Comparison of ENCODE assay signal across 8 cellular contexts in the genomic region with DNA sequence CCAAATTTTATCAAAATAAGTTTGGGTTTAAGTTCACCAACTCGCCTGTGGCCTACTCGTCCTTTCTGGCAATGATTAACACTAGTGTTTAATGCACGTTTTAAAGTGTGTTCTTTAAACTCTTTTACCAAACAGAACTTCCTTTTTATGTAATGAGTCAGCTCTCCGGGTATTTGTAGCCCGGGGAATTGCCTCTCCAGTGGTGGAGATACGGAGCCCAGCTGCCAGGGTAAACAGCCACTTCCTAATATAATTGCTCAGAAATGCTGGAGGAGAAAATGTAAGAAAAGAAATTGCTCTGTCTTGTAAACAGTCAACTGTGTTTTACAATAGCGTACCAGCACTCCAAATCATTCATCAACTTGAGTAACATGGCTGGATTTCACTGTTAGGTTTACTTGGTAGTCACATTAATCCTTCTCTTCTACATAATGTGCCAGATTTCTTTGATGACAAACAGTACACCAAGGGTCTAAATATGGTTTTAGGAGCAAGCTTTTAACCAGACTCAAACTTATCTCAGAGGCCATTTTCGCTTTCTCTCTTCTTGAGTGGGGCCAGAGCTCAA.
DNase-seq lines count a peak whose midpoint lies in the region; ATAC-seq, FAIRE-seq and TF ChIP-seq lines count a peak whose summit lies in the region.

No MANE protein-coding gene starts in this region.

- H3K9ac ChIP-seq in K562 (ENCODE audit: insufficient read depth in 1 of 2, low read depth in 2 of 2, low read length in 2 of 2) (peak overlapping the region in 1 of 2 experiments; percentile 35; a peak in 1 of 4 replicates), keratinocyte (ENCODE audit: control insufficient read depth, extremely low read depth, insufficient read depth, low read length) (peak overlapping the region; percentile 5), stomach smooth muscle (ENCODE audit: low read length in 2 of 2) (peak overlapping the region in 1 of 2 donors; percentile 34)

- H3K27me3 ChIP-seq in K562 (ENCODE audit: control insufficient read depth in 2 of 2, insufficient read depth in 2 of 2, low read length in 2 of 2) (no peaks in the 10 kb centered on the region), keratinocyte (ENCODE audit: control insufficient read depth, extremely low read depth, insufficient read depth, low read length) (no peaks in the 10 kb centered on the region), stomach smooth muscle (ENCODE audit: control insufficient read depth in 1 of 2, insufficient read depth in 2 of 2, low read length in 2 of 2) (no peaks in the 10 kb centered on the region)

- dilution Hi-C loops in keratinocyte (cut with MboI; ENCODE audit: extremely low pct_ligation_motif_present, low sequenced_read_pairs), result no loop called here

- H2AFZ ChIP-seq in K562 (ENCODE audit: low read depth, low read length) (peak overlapping the region; percentile 89), keratinocyte (ENCODE audit: control insufficient read depth, low read length) (peak overlapping the region; percentile 34)

- H4K20me1 ChIP-seq in K562 (replicated peaks; ENCODE audit: control insufficient read depth, insufficient read depth, low read length), result no peaks in the 10 kb centered on the region
- H4K20me1 ChIP-seq in keratinocyte (ENCODE audit: control insufficient read depth, extremely low read depth, insufficient read depth, low read length), result no peaks in the 10 kb centered on the region

- H3K27ac ChIP-seq in K562 (ENCODE audit: extremely low read depth, low read depth, low read length) (peak overlapping the region; percentile 74), keratinocyte (ENCODE audit: control insufficient read depth, insufficient read depth, low read length) (peak overlapping the region; percentile 68), stomach smooth muscle (ENCODE audit: low read length) (peak overlapping the region; percentile 56)

- FAIRE-seq in K562 (lab: Jason Lieb, UNC) (peak; percentile 81), keratinocyte (lab: Jason Lieb, UNC) (peak; percentile 76)

- in situ Hi-C loops in K562 (cut with MboI), result no loop called here

- POLR2A ChIA-PET in K562 (lab: Yijun Ruan, JAX), result interaction anchor here (0.6 kb wide), 1 partner anchor 13 kb away, joined by 3 read pairs; no protein-coding TSS in a partner anchor

- DNase-seq in AG10803 (ENCODE audit: low read depth) (peak; percentile 94), NCI-H69 (lab: John Stamatoyannopoulos, UW) (peak; percentile 76), K562 (ENCODE audit: extremely low read depth in 1 of 4, low spot score in 3 of 4) (peak in 2 of 4 experiments; percentile 56 to 57), keratinocyte (ENCODE audit: low read depth, low spot score) (no peak)
- no peak for DNase-seq in activated naive CD4-positive, alpha-beta T cell treated with anti-CD3 and anti-CD28 coated beads, Interleukin-2, amount 50 U/mL, for 16 hours

- 0 out of 4 replicates have a peak, but pooled peaks have one; percentile 6 to 7 for TF ChIP-seq RAD21 in K562 (CRISPR knock-in tag; conservative IDR thresholded peaks at IDR 0.05 in 1 of 2, IDR thresholded peaks at IDR 0.05 in 1 of 2)

- H3K9me1 ChIP-seq in K562 (ENCODE audit: control insufficient read depth, insufficient read depth, low read length) (no peaks in the 10 kb centered on the region), keratinocyte (ENCODE audit: control insufficient read depth, extremely low read depth, insufficient read depth, low read length) (no peaks in the 10 kb centered on the region)

- ATAC-seq in GM18517 (IDR thresholded peaks at IDR 0.05; ENCODE audit: unreplicated experiment), result peak; percentile 87
- ATAC-seq in HG02973 (IDR thresholded peaks at IDR 0.05; ENCODE audit: unreplicated experiment), result peak; percentile 79
- ATAC-seq in K562, result peak; percentile 80

- H3K4me1 ChIP-seq in K562 (replicated peaks in 1 of 2; ENCODE audit: control insufficient read depth in 2 of 2, insufficient read depth in 2 of 2, low read length in 2 of 2) (peaks cover 0 to 22% of the 10 kb centered on the region in 2 experiments; a peak in 3 of 5 replicates), keratinocyte (ENCODE audit: control insufficient read depth, extremely low read depth, insufficient read depth, low read length) (peaks cover 39% of the 10 kb centered on the region), stomach smooth muscle (ENCODE audit: control insufficient read depth, insufficient read depth, low read length) (peaks cover 7% of the 10 kb centered on the region)

- BruUV-seq in K562 (replicated peaks; lab: Mats Ljungman, UMichigan), result no TSS peak

- 9% methylated on average over 8 of the region's 8 CpGs for WGBS in K562 (ENCODE audit: insufficient coverage, low coverage, missing lambda C conversion rate)

- no peak for TF ChIP-seq POLR2A in K562 (conservative IDR thresholded peaks at IDR 0.05)

- no peak overlapping the region for H3K4me3 ChIP-seq in AG10803 (ENCODE audit: low read length)
- H3K4me3 ChIP-seq in K562, result no peak overlapping the region
- H3K4me3 ChIP-seq in keratinocyte (ENCODE audit: control insufficient read depth in 2 of 3, extremely low read depth in 1 of 3, insufficient read depth in 2 of 3, low read depth in 1 of 3, low read length in 3 of 3), result no peak overlapping the region
- H3K4me3 ChIP-seq in stomach smooth muscle (ENCODE audit: low read length in 2 of 2), result peak overlapping the region in 1 of 2 donors; percentile 30

- no peaks in the 10 kb centered on the region for H3K79me2 ChIP-seq in K562 (ENCODE audit: control insufficient read depth, insufficient read depth, low read length)
- no peaks in the 10 kb centered on the region for H3K79me2 ChIP-seq in keratinocyte (ENCODE audit: control insufficient read depth, insufficient read depth, low read length)

- CTCF ChIA-PET in K562 (lab: Yijun Ruan, JAX; ENCODE audit: low intra/inter-chr PET ratio), result no interaction called here

- TF ChIP-seq CTCF in AG10803 (conservative IDR thresholded peaks at IDR 0.05; ENCODE audit: low read length) (no peak), K562 (IDR thresholded peaks at IDR 0.05 in 2 of 3, conservative IDR thresholded peaks at IDR 0.05 in 1 of 3; ENCODE audit: insufficient read depth in 2 of 3, low read depth in 1 of 3, low read length in 3 of 3) (no peak), keratinocyte (optimal IDR thresholded peaks at IDR 0.05 in 1 of 3, IDR thresholded peaks at IDR 0.05 in 1 of 3, conservative IDR thresholded peaks at IDR 0.05 in 1 of 3; ENCODE audit: extremely low read depth in 1 of 3, insufficient read depth in 2 of 3, low read length in 3 of 3) (no peak)

- no peak; the same call in 1 of the 2 replicates for TF ChIP-seq EP300 in K562 (IDR thresholded peaks at IDR 0.05; ENCODE audit: low read length)

- H3K36me3 ChIP-seq in K562 (ENCODE audit: control insufficient read depth, insufficient read depth, low read length) (no peaks in the 10 kb centered on the region), keratinocyte (ENCODE audit: control insufficient read depth in 2 of 2, extremely low read depth in 1 of 2, insufficient read depth in 2 of 2, low read length in 2 of 2) (no peaks in the 10 kb centered on the region), stomach smooth muscle (ENCODE audit: control insufficient read depth in 2 of 2, insufficient read depth in 2 of 2, low read length in 2 of 2) (no peaks in the 10 kb centered on the region)

- H3K4me2 ChIP-seq in K562 (ENCODE audit: insufficient read depth, low read length) (peak overlapping the region; percentile 58), keratinocyte (ENCODE audit: control insufficient read depth, extremely low read depth, insufficient read depth, low read depth, low read length) (peak overlapping the region; percentile 52)

- H3K9me3 ChIP-seq in K562 (replicated peaks; ENCODE audit: control insufficient read depth, insufficient read depth, low read depth, low read length), result no peaks in the 10 kb centered on the region
- no peaks in the 10 kb centered on the region for H3K9me3 ChIP-seq in keratinocyte (ENCODE audit: control insufficient read depth, low read depth, low read length)
- no peaks in the 10 kb centered on the region for H3K9me3 ChIP-seq in stomach smooth muscle (ENCODE audit: control insufficient read depth in 2 of 2, low read length in 2 of 2)

- intact Hi-C loops in K562 (cut with micrococcal nuclease), result loop anchor here (5.0 kb wide), 1 partner anchor 91 kb away; no protein-coding TSS in a partner anchor

TF ChIP-seq in K562, 482 proteins besides CTCF, POLR2A, EP300 and RAD21 (continues in another document):
- no peak for TF ChIP-seq ZEB2 (IDR thresholded peaks at IDR 0.05)
- TF ChIP-seq CHD2 (IDR thresholded peaks at IDR 0.05; ENCODE audit: low read depth, low read length), result no peak
- no peak for TF ChIP-seq OTX1 (CRISPR knock-in tag; IDR thresholded peaks at IDR 0.05)
- no peak for TF ChIP-seq ZNF449 (CRISPR knock-in tag; IDR thresholded peaks at IDR 0.05)
- TF ChIP-seq ARHGAP35 (IDR thresholded peaks at IDR 0.05; ENCODE audit: partially characterized antibody), result no peak

Comparison
In these comparisons a context has a peak if more than half of its experiments do, and no peak if none do; other contexts are left out.
1. DNase-seq: peak in AG10803 (single experiment) and NCI-H69 (single experiment); none in keratinocyte (single experiment) and activated naive CD4-positive, alpha-beta T cell treated with anti-CD3 and anti-CD28 coated beads, Interleukin-2, amount 50 U/mL, for 16 hours (single experiment).
2. Peak in every context shown above with its lines, with median percentiles within 50 percentile points of each other: ATAC-seq and H3K27ac ChIP-seq.